In genomic region chr9:91359734-91360470, GRCh38 we compare ENCODE assay signal across 9 cellular contexts. TPM values are rescaled to one million over a fixed set of nuclear protein-coding genes. Genes with fewer than 3 reads are reported as not detected.
DNase-seq lines count a peak whose midpoint lies in the region; ATAC-seq and TF ChIP-seq lines count a peak whose summit lies in the region.
"Had no signal": no experiment of that assay in that cellular context is flagged by ENCODE, and none has a peak within 500 bp of the region (broad histone marks: within the 10 kb centered on the region; RNA-seq: fewer than 3 reads in every experiment).

No MANE protein-coding gene starts in this region.

- H2AFZ ChIP-seq in PC-3 (ENCODE audit: low read length) (no peak overlapping the region), trophoblast cell (ENCODE audit: insufficient read depth, low read length, poor library complexity) (no peak overlapping the region)

- no peak overlapping the region for H4K12ac ChIP-seq in trophoblast cell (ENCODE audit: low read depth, low read length)

- no TSS peak for BruUV-seq in PC-3 (replicated peaks; lab: Mats Ljungman, UMichigan)

- H3K9ac ChIP-seq in PC-3 (ENCODE audit: low read length) (no peak overlapping the region), endocrine pancreas (ENCODE audit: control insufficient read depth, insufficient read depth, low read length) (peak overlapping the region; percentile 100), trophoblast cell (ENCODE audit: low read length) (no peak overlapping the region)

- no peak overlapping the region for H2AK5ac ChIP-seq in trophoblast cell (ENCODE audit: low read length)

- H3K4me1 ChIP-seq in PC-3 (ENCODE audit: insufficient read depth, low read length) = peaks cover 13% of the 10 kb centered on the region
- peaks cover 13% of the 10 kb centered on the region for H3K4me1 ChIP-seq in endocrine pancreas (ENCODE audit: control insufficient read depth, insufficient read depth, low read length)
- H3K4me1 ChIP-seq in trophoblast cell (ENCODE audit: control insufficient read depth in 1 of 2, insufficient read depth in 2 of 2, low read length in 2 of 2) = peaks cover 3 to 4% of the 10 kb centered on the region in 2 experiments

- no peak overlapping the region for H4K91ac ChIP-seq in trophoblast cell (ENCODE audit: low read depth, low read length)

- no peaks in the 10 kb centered on the region for H3K9me2 ChIP-seq in PC-3 (replicated peaks; ENCODE audit: low read length)

- H3K4me2 ChIP-seq in PC-3 (ENCODE audit: low read length) (peak overlapping the region; percentile 91), trophoblast cell (ENCODE audit: low read length) (peak overlapping the region; percentile 97)

- H4K8ac ChIP-seq in trophoblast cell (ENCODE audit: low read depth, low read length) = no peak overlapping the region

- intact Hi-C loops in PC-3 (cut with micrococcal nuclease) = loop anchor here (5.0 kb wide), 1 partner anchor 62 kb away; the partner anchor contains the start of gene NFIL3

- H3K27ac ChIP-seq in PC-3 (ENCODE audit: low read length) (no peak overlapping the region), trophoblast cell (ENCODE audit: low read depth, low read length) (no peak overlapping the region)

- peak; percentile 6 for DNase-seq in EL
- DNase-seq in PC-3 = peak; percentile 14
- DNase-seq in trophoblast cell = no peak
- no peak for DNase-seq in ecto neural progenitor cell (ENCODE audit: low spot score)
- DNase-seq in stimulated activated CD4-positive, alpha-beta T cell treated with anti-CD3 and anti-CD28 coated beads, Interleukin-4, amount 100 ng/mL, for 24 hours = no peak

- no peak overlapping the region for H3K14ac ChIP-seq in trophoblast cell (ENCODE audit: low read length)

- H3K9me3 ChIP-seq in PC-3 (ENCODE audit: low read length) (no peaks in the 10 kb centered on the region), endocrine pancreas (ENCODE audit: control insufficient read depth, low read length) (no peaks in the 10 kb centered on the region), trophoblast cell (ENCODE audit: insufficient read depth, low read depth, low read length) (peaks cover 4% of the 10 kb centered on the region)
- H3K9me3 ChIP-seq: neutrophil had no signal

- no peak for TF ChIP-seq CTCF in PC-3 (conservative IDR thresholded peaks at IDR 0.05; ENCODE audit: low read depth, low read length)

- peak overlapping the region; percentile 77 for H3K4ac ChIP-seq in trophoblast cell (ENCODE audit: low read depth, low read length)

- H3K4me3 ChIP-seq in PC-3 (ENCODE audit: low read length) = peak overlapping the region; percentile 85
- H3K4me3 ChIP-seq in endocrine pancreas (ENCODE audit: control insufficient read depth, insufficient read depth, low read length) = peak overlapping the region; percentile 99
- no peak overlapping the region for H3K4me3 ChIP-seq in trophoblast cell (ENCODE audit: low read depth, low read length)

- CTCF ChIA-PET in PC-3 (lab: Charles Lee) = interaction anchor here (0.9 to 1.1 kb wide), 2 partner anchors 51 to 271 kb away, joined by 3 to 4 read pairs; no protein-coding TSS in a partner anchor

- WGBS in trophoblast cell (ENCODE audit: extremely low coverage, insufficient coverage, insufficient read length) = no CpG with 5 or more reads among the region's 7 CpGs

- POLR2A ChIA-PET in PC-3 (lab: Charles Lee; ENCODE audit: unreplicated experiment) = no interaction called here

- H3F3A ChIP-seq in PC-3 (ENCODE audit: low read length, unreplicated experiment) = no peaks in the 10 kb centered on the region

- H3K18ac ChIP-seq in trophoblast cell (ENCODE audit: low read length) = no peak overlapping the region

- no peaks in the 10 kb centered on the region for H3K27me3 ChIP-seq in PC-3 (ENCODE audit: low read length)
- H3K27me3 ChIP-seq in endocrine pancreas (ENCODE audit: control insufficient read depth, insufficient read depth, low read length) = no peaks in the 10 kb centered on the region
- no peaks in the 10 kb centered on the region for H3K27me3 ChIP-seq in trophoblast cell (ENCODE audit: insufficient read depth, low read length)
- H3K27me3 ChIP-seq: neutrophil had no signal

- no peak overlapping the region for H2BK5ac ChIP-seq in trophoblast cell (ENCODE audit: low read depth, low read length, poor library complexity)

- no peak overlapping the region for H2BK12ac ChIP-seq in trophoblast cell (ENCODE audit: low read length)

- H3K79me2 ChIP-seq in PC-3 (ENCODE audit: low read length) (peaks cover 51% of the 10 kb centered on the region), trophoblast cell (ENCODE audit: control insufficient read depth, insufficient read depth, low read length, poor library complexity) (peaks cover 4% of the 10 kb centered on the region)

- H3K36me3 ChIP-seq in PC-3 (ENCODE audit: low read depth, low read length) (peaks cover under 1% of the 10 kb centered on the region; the same call in 1 of the 2 replicates), endocrine pancreas (ENCODE audit: control insufficient read depth, insufficient read depth, low read length) (no peaks in the 10 kb centered on the region), trophoblast cell (ENCODE audit: control insufficient read depth in 1 of 2, insufficient read depth in 2 of 2, low read length in 2 of 2) (peaks cover 0 to 2% of the 10 kb centered on the region in 2 experiments)
- H3K36me3 ChIP-seq: neutrophil had no signal

- H3K79me1 ChIP-seq in trophoblast cell (ENCODE audit: low read length) = peaks cover 6% of the 10 kb centered on the region

- H2BK120ac ChIP-seq in trophoblast cell (ENCODE audit: insufficient read depth, low read length, poor library complexity) = no peak overlapping the region

- H4K20me1 ChIP-seq in PC-3 (ENCODE audit: low read length) = no peaks in the 10 kb centered on the region

- H3K23ac ChIP-seq in trophoblast cell (ENCODE audit: low read length) = no peak overlapping the region

- no peak for ATAC-seq in PC-3
- no peak for ATAC-seq in HG03571 (IDR thresholded peaks at IDR 0.05; ENCODE audit: unreplicated experiment)
- no peak for ATAC-seq in GM18868 (IDR thresholded peaks at IDR 0.05; ENCODE audit: unreplicated experiment)

RNA-seq across cellular contexts. Expression of gene AUH, which starts 1.8 kb away (rescaled TPM):
- 30.4 and 32.3 TPM in 2 replicates for total RNA-seq in PC-3 (2014; rRNA removed)
- polyA plus RNA-seq in trophoblast cell (2013) = 12.1 and 12.3 TPM in 2 replicates

Comparison
In these comparisons a context has a peak if more than half of its experiments do, and no peak if none do; other contexts are left out.
1. DNase-seq: peak in EL (single experiment) and PC-3 (single experiment); none in trophoblast cell (0 of 2), ecto neural progenitor cell (single experiment) and stimulated activated CD4-positive, alpha-beta T cell treated with anti-CD3 and anti-CD28 coated beads, Interleukin-4, amount 100 ng/mL, for 24 hours (single experiment).